1 cellular context compared by ENCODE assay signal in the genomic region with DNA sequence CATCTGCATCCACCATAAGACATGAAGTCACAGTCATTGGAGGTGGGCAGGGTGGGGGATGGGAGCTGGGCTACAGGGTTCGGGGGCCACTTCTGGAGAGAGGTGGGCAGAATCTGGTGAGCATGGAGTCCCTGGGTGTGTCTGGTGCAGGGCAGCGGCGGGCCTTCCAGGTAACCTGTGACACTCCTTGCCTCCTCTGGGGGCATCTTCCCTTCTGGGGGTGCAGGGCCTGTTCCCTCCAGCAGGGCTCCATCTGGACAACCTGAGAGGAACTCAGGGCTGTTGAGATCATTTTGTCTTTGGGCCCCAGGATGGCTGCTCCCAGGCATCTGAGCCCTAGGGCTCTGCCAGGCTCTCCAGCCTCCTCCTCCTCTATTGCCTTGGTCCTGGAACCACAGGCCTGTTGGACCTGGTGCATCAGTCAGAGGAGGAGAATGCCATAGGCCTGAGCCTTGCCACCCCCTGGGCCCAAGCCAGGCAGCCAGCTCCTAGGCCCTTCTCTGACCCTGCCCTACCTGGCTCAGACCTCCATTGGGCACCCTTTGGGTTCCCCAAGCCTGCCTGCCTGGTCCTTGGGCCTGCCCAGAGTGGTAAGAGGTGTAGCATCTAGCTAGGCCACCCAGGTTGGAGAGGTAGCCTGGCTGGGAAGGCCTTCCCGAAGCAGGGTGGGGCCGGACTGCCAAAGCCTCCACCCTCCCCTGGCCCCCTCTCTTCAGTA.
TF ChIP-seq lines count a peak whose summit lies in the region.

No MANE protein-coding gene starts in this region.

TF ChIP-seq in GM12878, 131 proteins besides CTCF, POLR2A, EP300 and RAD21:
- TF ChIP-seq GABPA (IDR thresholded peaks at IDR 0.05; ENCODE audit: low read depth) = no peak
- TF ChIP-seq ZNF24 (IDR thresholded peaks at IDR 0.05) = no peak
- no peak for TF ChIP-seq EGR1 (IDR thresholded peaks at IDR 0.05; ENCODE audit: borderline replicate concordance in 1 of 2, low read depth in 2 of 2, low read length in 2 of 2)
- no peak for TF ChIP-seq NFYA (IDR thresholded peaks at IDR 0.05; ENCODE audit: borderline replicate concordance, low read depth, low read length)
- TF ChIP-seq YBX1 (IDR thresholded peaks at IDR 0.05) = no peak
- TF ChIP-seq BCL11A (IDR thresholded peaks at IDR 0.05; ENCODE audit: low read depth, low read length) = no peak
- no peak for TF ChIP-seq TAF1 (IDR thresholded peaks at IDR 0.05; ENCODE audit: borderline replicate concordance, low read depth, low read length)
- TF ChIP-seq NBN (IDR thresholded peaks at IDR 0.05) = no peak
- no peak for TF ChIP-seq SRF (IDR thresholded peaks at IDR 0.05; ENCODE audit: low read depth in 2 of 2, low read length in 2 of 2)
- no peak for TF ChIP-seq POLR2AphosphoS2 (IDR thresholded peaks at IDR 0.05; ENCODE audit: low read depth, low read length)
- TF ChIP-seq SMAD1 (IDR thresholded peaks at IDR 0.05; ENCODE audit: low read depth, partially characterized antibody) = no peak
- no peak for TF ChIP-seq RELB (IDR thresholded peaks at IDR 0.05; ENCODE audit: low read depth)
- no peak for TF ChIP-seq HSF1 (IDR thresholded peaks at IDR 0.05; ENCODE audit: low read depth, low read length)
- TF ChIP-seq NKRF (conservative IDR thresholded peaks at IDR 0.05) = no peak
- TF ChIP-seq, protein P1, sequence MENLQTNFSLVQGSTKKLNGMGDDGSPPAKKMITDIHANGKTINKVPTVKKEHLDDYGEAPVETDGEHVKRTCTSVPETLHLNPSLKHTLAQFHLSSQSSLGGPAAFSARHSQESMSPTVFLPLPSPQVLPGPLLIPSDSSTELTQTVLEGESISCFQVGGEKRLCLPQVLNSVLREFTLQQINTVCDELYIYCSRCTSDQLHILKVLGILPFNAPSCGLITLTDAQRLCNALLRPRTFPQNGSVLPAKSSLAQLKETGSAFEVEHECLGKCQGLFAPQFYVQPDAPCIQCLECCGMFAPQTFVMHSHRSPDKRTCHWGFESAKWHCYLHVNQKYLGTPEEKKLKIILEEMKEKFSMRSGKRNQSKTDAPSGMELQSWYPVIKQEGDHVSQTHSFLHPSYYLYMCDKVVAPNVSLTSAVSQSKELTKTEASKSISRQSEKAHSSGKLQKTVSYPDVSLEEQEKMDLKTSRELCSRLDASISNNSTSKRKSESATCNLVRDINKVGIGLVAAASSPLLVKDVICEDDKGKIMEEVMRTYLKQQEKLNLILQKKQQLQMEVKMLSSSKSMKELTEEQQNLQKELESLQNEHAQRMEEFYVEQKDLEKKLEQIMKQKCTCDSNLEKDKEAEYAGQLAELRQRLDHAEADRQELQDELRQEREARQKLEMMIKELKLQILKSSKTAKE (IDR thresholded peaks at IDR 0.05; ENCODE audit: low read depth, poor library complexity, severe bottlenecking) = no peak
TF ChIP-seq in GM12878: peak in this region for 0.
